10 cellular contexts compared by ENCODE assay signal in the genomic region with DNA sequence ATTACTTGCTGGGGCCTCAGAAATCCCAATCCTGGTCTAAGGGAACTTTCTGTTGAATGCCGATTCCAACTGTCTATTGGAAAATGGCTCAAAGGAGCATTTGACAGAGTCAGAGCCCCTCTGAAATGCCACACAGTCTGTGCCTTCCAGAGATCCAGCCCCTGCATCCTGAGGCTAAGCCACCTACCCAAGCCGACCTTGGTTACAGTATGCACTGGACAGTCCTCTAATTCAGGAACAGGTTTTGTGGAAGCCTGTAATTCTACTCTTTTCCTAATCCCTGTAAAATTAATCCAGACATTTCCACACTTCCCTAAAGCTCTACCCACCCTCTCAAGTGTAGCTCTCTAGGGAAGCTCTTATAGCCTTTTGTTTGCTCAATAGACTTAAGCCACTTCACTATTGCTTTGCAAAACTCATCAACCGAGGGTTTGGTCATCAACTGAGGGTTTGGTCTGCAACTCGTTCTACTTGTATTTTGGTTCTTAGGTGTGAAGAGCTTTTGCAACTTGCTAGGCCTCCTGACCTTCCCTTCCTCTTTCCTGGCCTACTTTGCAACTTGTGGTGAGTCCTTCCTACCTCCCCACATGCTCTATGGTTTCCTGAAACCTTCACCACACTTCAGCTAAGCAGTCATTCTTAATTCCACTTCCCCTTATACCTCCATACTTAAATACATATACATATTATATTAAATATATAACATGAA.
A peak's percentile ranks its signal among the peaks of the same experiment; 100 is the strongest.
DNase-seq lines count a peak whose midpoint lies in the region; ATAC-seq and TF ChIP-seq lines count a peak whose summit lies in the region.
"Had no signal": no experiment of that assay in that cellular context is flagged by ENCODE, and none has a peak within 500 bp of the region (broad histone marks: within the 10 kb centered on the region; RNA-seq: fewer than 3 reads in every experiment).

No MANE protein-coding gene starts in this region.

- peaks cover 6% of the 10 kb centered on the region for H3K9me3 Mint-ChIP-seq in natural killer cell treated with Interleukin-12 subunit alpha and Interleukin-12 subunit beta and Interleukin-15 and Interleukin-18, amount 100 ng/mL, for 72 hours
- peaks cover 37% of the 10 kb centered on the region for H3K9me3 Mint-ChIP-seq in HFFc6

- H3K27me3 Mint-ChIP-seq in natural killer cell treated with Interleukin-12 subunit alpha and Interleukin-12 subunit beta and Interleukin-15 and Interleukin-18, amount 100 ng/mL, for 72 hours: no peaks in the 10 kb centered on the region
- no peaks in the 10 kb centered on the region; the same call in 1 of the 2 replicates for H3K27me3 Mint-ChIP-seq in HFFc6 (ENCODE audit: insufficient read depth)

- H3K27ac Mint-ChIP-seq in natural killer cell treated with Interleukin-12 subunit alpha and Interleukin-12 subunit beta and Interleukin-15 and Interleukin-18, amount 100 ng/mL, for 72 hours: peak overlapping the region; percentile 97 to 99
- H3K27ac Mint-ChIP-seq in HFFc6: no peak overlapping the region
- H3K27ac Mint-ChIP-seq: neural progenitor cell had no signal

- peaks cover 74% of the 10 kb centered on the region in 2 donors for H3K4me1 Mint-ChIP-seq in natural killer cell treated with Interleukin-12 subunit alpha and Interleukin-12 subunit beta and Interleukin-15 and Interleukin-18, amount 100 ng/mL, for 72 hours (ENCODE audit: low read depth in 2 of 2)
- no peaks in the 10 kb centered on the region for H3K4me1 Mint-ChIP-seq in HFFc6 (ENCODE audit: low read depth)

- DNase-seq in NCI-H524 (lab: John Stamatoyannopoulos, UW) (peak; percentile 1 to 70), HFFc6 (no peak), inferior parietal cortex (ENCODE audit: extremely low spot score) (no peak), Right ventricle myocardium superior (no peak), cerebellar nuclear complex (lab: John Stamatoyannopoulos, UW) (no peak)
- DNase-seq in natural killer cell treated with Interleukin-12 subunit alpha and Interleukin-12 subunit beta and Interleukin-15 and Interleukin-18, amount 100 ng/mL, for 72 hours (ENCODE audit: low spot score): peak; percentile 86
- DNase-seq: activated effector memory CD4-positive, alpha-beta T cell treated with Interleukin-2 at 50 U/mL for 16 hours had no signal

- TF ChIP-seq CTCF in HFFc6 (IDR thresholded peaks at IDR 0.05): no peak

- ATAC-seq in GM18873 (IDR thresholded peaks at IDR 0.05; ENCODE audit: low FRiP score, unreplicated experiment) (peak; percentile 50), HG02623 (IDR thresholded peaks at IDR 0.05; ENCODE audit: unreplicated experiment) (peak; percentile 79), Right ventricle myocardium superior (ENCODE audit: poor library complexity) (no peak)
- ATAC-seq in natural killer cell treated with Interleukin-12 subunit alpha and Interleukin-12 subunit beta and Interleukin-15 and Interleukin-18, amount 100 ng/mL, for 72 hours: peak; percentile 89 to 92

- H3K4me3 Mint-ChIP-seq in natural killer cell treated with Interleukin-12 subunit alpha and Interleukin-12 subunit beta and Interleukin-15 and Interleukin-18, amount 100 ng/mL, for 72 hours: peak overlapping the region; percentile 64
- no peak overlapping the region for H3K4me3 Mint-ChIP-seq in HFFc6
- H3K4me3 Mint-ChIP-seq: neural progenitor cell had no signal

- H3K36me3 Mint-ChIP-seq in natural killer cell treated with Interleukin-12 subunit alpha and Interleukin-12 subunit beta and Interleukin-15 and Interleukin-18, amount 100 ng/mL, for 72 hours: peaks cover 42% of the 10 kb centered on the region
- no peaks in the 10 kb centered on the region; the same call in 1 of the 2 replicates for H3K36me3 Mint-ChIP-seq in HFFc6 (ENCODE audit: low read depth)
- H3K36me3 Mint-ChIP-seq: neural progenitor cell had no signal

- intact Hi-C loops in Right ventricle myocardium superior (cut with DNase I): no loop called here

Comparison
In these comparisons a context has a peak if more than half of its experiments do, and no peak if none do; other contexts are left out.
1. DNase-seq: peak in NCI-H524 (2 of 2) and natural killer cell treated with Interleukin-12 subunit alpha and Interleukin-12 subunit beta and Interleukin-15 and Interleukin-18, amount 100 ng/mL, for 72 hours (single experiment); none in HFFc6 (single experiment), inferior parietal cortex (single experiment), Right ventricle myocardium superior (single experiment) and cerebellar nuclear complex (0 of 2).